ENCODE assay signal across 11 cellular contexts in genomic region chr12:113244015-113244983, GRCh38. TPM values are rescaled to one million over a fixed set of nuclear protein-coding genes. Genes with fewer than 3 reads are reported as not detected.
DNase-seq lines count a peak whose midpoint lies in the region; ATAC-seq, FAIRE-seq and TF ChIP-seq lines count a peak whose summit lies in the region.
"Had no signal": no experiment of that assay in that cellular context is flagged by ENCODE, and none has a peak within 500 bp of the region (broad histone marks: within the 10 kb centered on the region; RNA-seq: fewer than 3 reads in every experiment).

No MANE protein-coding gene starts in this region.

- no peak overlapping the region for H3K4me3 ChIP-seq in bronchial epithelial cell (ENCODE audit: low read depth, low read length)
- no peak overlapping the region for H3K4me3 ChIP-seq in lower leg skin (ENCODE audit: low read depth, poor library complexity, severe bottlenecking)
- peak overlapping the region; percentile 37 to 43 for H3K4me3 ChIP-seq in tibial artery
- H3K4me3 ChIP-seq: BLaER1 treated with 17β-estradiol and CSF1 and Interleukin-3, amounts not matched to agents 10 nM and 100 nM had no signal

- no peaks in the 10 kb centered on the region for H3K27me3 Mint-ChIP-seq in activated CD8-positive, alpha-beta memory T cell treated with anti-CD3 and anti-CD28 coated beads, Interleukin-2, amount 10 ng/mL, durations not matched to agents 7 days and 5 days
- H3K27me3 Mint-ChIP-seq: IgD-negative memory B cell had no signal

- H3K27me3 ChIP-seq in bronchial epithelial cell (ENCODE audit: control insufficient read depth, insufficient read depth, low read length) (no peaks in the 10 kb centered on the region), tibial artery (no peaks in the 10 kb centered on the region)

- no peaks in the 10 kb centered on the region for H3K9me3 Mint-ChIP-seq in activated CD8-positive, alpha-beta memory T cell treated with anti-CD3 and anti-CD28 coated beads, Interleukin-2, amount 10 ng/mL, durations not matched to agents 7 days and 5 days (ENCODE audit: low read depth)
- H3K9me3 Mint-ChIP-seq: IgD-negative memory B cell had no signal

- intact Hi-C loops in lower leg skin (cut with DNase I; ENCODE audit: low total_unique reads) = no loop called here
- intact Hi-C loops in tibial artery (cut with DNase I; ENCODE audit: low total_unique reads) = no loop called here

- no peak for FAIRE-seq in bronchial epithelial cell (lab: Jason Lieb, UNC)

- CTCF ChIA-PET in activated CD8-positive, alpha-beta memory T cell treated with anti-CD3 and anti-CD28 coated beads, Interleukin-2, amount 10 ng/mL, durations not matched to agents 7 days and 5 days (lab: Charles Lee) = interaction anchor here (1.2 kb wide), 1 partner anchor 21 kb away, joined by 3 read pairs; no protein-coding TSS in a partner anchor

- no peak for ATAC-seq in activated CD8-positive, alpha-beta memory T cell treated with anti-CD3 and anti-CD28 coated beads, Interleukin-2, amount 10 ng/mL, durations not matched to agents 7 days and 5 days
- ATAC-seq in GM21515 (IDR thresholded peaks at IDR 0.05; ENCODE audit: unreplicated experiment) (no peak), HG02642 (IDR thresholded peaks at IDR 0.05; ENCODE audit: poor library complexity, unreplicated experiment) (no peak)

- TF ChIP-seq POLR2A in lower leg skin (IDR thresholded peaks at IDR 0.05) = no peak

- peak overlapping the region; percentile 39 for H3K27ac Mint-ChIP-seq in activated CD8-positive, alpha-beta memory T cell treated with anti-CD3 and anti-CD28 coated beads, Interleukin-2, amount 10 ng/mL, durations not matched to agents 7 days and 5 days
- H3K27ac Mint-ChIP-seq: IgD-negative memory B cell had no signal

- H3K36me3 Mint-ChIP-seq in activated CD8-positive, alpha-beta memory T cell treated with anti-CD3 and anti-CD28 coated beads, Interleukin-2, amount 10 ng/mL, durations not matched to agents 7 days and 5 days = peaks cover 1% of the 10 kb centered on the region

- H3K4me1 ChIP-seq in tibial artery = peaks cover 3 to 97% (median 90%) of the 10 kb centered on the region in 4 donors

- H3K9me3 ChIP-seq in tibial artery = no peaks in the 10 kb centered on the region
- H3K9me3 ChIP-seq: BLaER1 treated with 17β-estradiol and CSF1 and Interleukin-3, amounts not matched to agents 10 nM and 100 nM had no signal

- no peak for TF ChIP-seq CTCF in bronchial epithelial cell (IDR thresholded peaks at IDR 0.05; ENCODE audit: insufficient read depth, low read length, severe bottlenecking)
- TF ChIP-seq CTCF in lower leg skin (IDR thresholded peaks at IDR 0.05) = no peak
- TF ChIP-seq CTCF in tibial artery (IDR thresholded peaks at IDR 0.05) = no peak

- no peak for DNase-seq in activated CD8-positive, alpha-beta memory T cell treated with anti-CD3 and anti-CD28 coated beads, Interleukin-2, amount 10 ng/mL, durations not matched to agents 7 days and 5 days
- no peak for DNase-seq in activated CD8-positive, alpha-beta memory T cell treated with anti-CD3 and anti-CD28 coated beads, Interleukin-2, amount 50 U/mL, for 48 hours
- DNase-seq in bronchial epithelial cell (ENCODE audit: low read depth) (peak; percentile 47), lower leg skin (ENCODE audit: low spot score in 2 of 2) (peak; percentile 72 to 92), tibial artery (peak; percentile 71 to 94), NCI-H187 treated with DMSO at 0.1 percent for 48 hours (lab: John Stamatoyannopoulos, UW) (no peak)
- DNase-seq: stimulated activated naive CD4-positive, alpha-beta T cell treated with Interleukin-2 at 50 U/mL for 16 hours had no signal

- H3K4me3 Mint-ChIP-seq in activated CD8-positive, alpha-beta memory T cell treated with anti-CD3 and anti-CD28 coated beads, Interleukin-2, amount 10 ng/mL, durations not matched to agents 7 days and 5 days = no peak overlapping the region

- H3K4me1 Mint-ChIP-seq in activated CD8-positive, alpha-beta memory T cell treated with anti-CD3 and anti-CD28 coated beads, Interleukin-2, amount 10 ng/mL, durations not matched to agents 7 days and 5 days = no peaks in the 10 kb centered on the region

- peak overlapping the region; percentile 82 to 97 for H3K27ac ChIP-seq in tibial artery
- H3K27ac ChIP-seq: BLaER1 treated with 17β-estradiol and CSF1 and Interleukin-3, amounts not matched to agents 10 nM and 100 nM had no signal

- 51% methylated on average over 22 of the region's 22 CpGs for WGBS in lower leg skin, 2 donors

- H3K36me3 ChIP-seq in bronchial epithelial cell (ENCODE audit: control insufficient read depth, insufficient read depth, low read length) = peaks cover 3% of the 10 kb centered on the region
- H3K36me3 ChIP-seq in tibial artery = peaks cover 0 to 4% (median 2%) of the 10 kb centered on the region in 3 donors

RNA-seq across cellular contexts. Expression of gene TPCN1, which starts 23.0 kb away (rescaled TPM):
- total RNA-seq in activated CD8-positive, alpha-beta memory T cell treated with anti-CD3 and anti-CD28 coated beads, Interleukin-2, amount 10 ng/mL, durations not matched to agents 7 days and 5 days = 10 to 100 TPM; 21.4 to 23.3 TPM
- total RNA-seq in bronchial epithelial cell = 9.0 and 11.3 TPM in 2 replicates
- total RNA-seq in lower leg skin = 10 to 100 TPM; 16.5 to 38.4 (median 28.8) TPM

RNA-seq across cellular contexts. Expression of gene RITA1, which starts 58.8 kb away (rescaled TPM):
- total RNA-seq in activated CD8-positive, alpha-beta memory T cell treated with anti-CD3 and anti-CD28 coated beads, Interleukin-2, amount 10 ng/mL, durations not matched to agents 7 days and 5 days = 10 to 100 TPM; 23.1 to 29.6 TPM
- total RNA-seq in bronchial epithelial cell = 14.6 and 17.6 TPM in 2 replicates
- total RNA-seq in lower leg skin = 10 to 100 TPM; 14.5 to 25.8 (median 18.8) TPM

RNA-seq across cellular contexts. Expression of gene DDX54, which starts 59.0 kb away (rescaled TPM):
- 10 to 100 TPM; 71.5 to 99.0 TPM for total RNA-seq in activated CD8-positive, alpha-beta memory T cell treated with anti-CD3 and anti-CD28 coated beads, Interleukin-2, amount 10 ng/mL, durations not matched to agents 7 days and 5 days
- 31.4 and 40.5 TPM in 2 replicates for total RNA-seq in bronchial epithelial cell
- 100 to 1,000 TPM in 1 of 4 donors, 10 to 100 TPM in 3; 48.6 to 106 (median 77.3) TPM for total RNA-seq in lower leg skin

Comparison
In these comparisons a context has a peak if more than half of its experiments do, and no peak if none do; other contexts are left out.
1. DNase-seq: peak in bronchial epithelial cell (single experiment), lower leg skin (2 of 2) and tibial artery (2 of 2); none in activated CD8-positive, alpha-beta memory T cell treated with anti-CD3 and anti-CD28 coated beads, Interleukin-2, amount 10 ng/mL, durations not matched to agents 7 days and 5 days (single experiment), activated CD8-positive, alpha-beta memory T cell treated with anti-CD3 and anti-CD28 coated beads, Interleukin-2, amount 50 U/mL, for 48 hours (single experiment) and NCI-H187 treated with DMSO at 0.1 percent for 48 hours (single experiment).
2. H3K4me3 ChIP-seq: peak in tibial artery (2 of 2); none in bronchial epithelial cell (single experiment) and lower leg skin (single experiment).